Comparison of ENCODE assay signal across 12 cellular contexts in genomic region chr1:64163972-64164371, GRCh38. TPM values are rescaled to one million over a fixed set of nuclear protein-coding genes. Genes with fewer than 3 reads are reported as not detected.
DNase-seq lines count a peak whose midpoint lies in the region; ATAC-seq and TF ChIP-seq lines count a peak whose summit lies in the region.
"Had no signal": no experiment of that assay in that cellular context is flagged by ENCODE, and none has a peak within 500 bp of the region (broad histone marks: within the 10 kb centered on the region; RNA-seq: fewer than 3 reads in every experiment).

No MANE protein-coding gene starts in this region.

- H3K4me3 Mint-ChIP-seq in stimulated activated naive CD8-positive, alpha-beta T cell treated with anti-CD3 and anti-CD28 coated beads, Interleukin-15, amount 100 ng/mL, for 72 hours = no peak overlapping the region
- no peak overlapping the region for H3K4me3 Mint-ChIP-seq in activated T-cell treated with anti-CD3 and anti-CD28 coated beads, Interleukin-2, amount 50 U/mL, for 4 hours
- H3K4me3 Mint-ChIP-seq: CD4-positive, CD25-positive, alpha-beta regulatory T cell had no signal

- 37 to 57% (median 41%) methylated on average over 1 of the region's 1 CpG for WGBS in heart left ventricle, 4 donors

- H3K9me3 ChIP-seq in WERI-Rb-1 (ENCODE audit: severe bottlenecking) = no peaks in the 10 kb centered on the region
- H3K9me3 ChIP-seq in heart left ventricle = no peaks in the 10 kb centered on the region
- H3K9me3 ChIP-seq in thoracic aorta = no peaks in the 10 kb centered on the region

- H3K4me1 ChIP-seq in heart left ventricle (peaks cover 0 to 17% (median 3%) of the 10 kb centered on the region in 12 donors), thoracic aorta (ENCODE audit: control insufficient read depth in 1 of 2, low read depth in 2 of 2) (peaks cover 19 to 44% of the 10 kb centered on the region in 2 donors)

- TF ChIP-seq CTCF in WERI-Rb-1 (IDR thresholded peaks at IDR 0.05; ENCODE audit: low read depth, low read length) (peak; percentile 41; the same call in 1 of the 2 replicates), heart left ventricle (IDR thresholded peaks at IDR 0.05) (peak in 8 of 12 donors; percentile 22 to 49 (median 38)), thoracic aorta (IDR thresholded peaks at IDR 0.05) (peak; percentile 27)

- H3K4me3 ChIP-seq in WERI-Rb-1 (ENCODE audit: low read depth, low read length) = no peak overlapping the region
- H3K4me3 ChIP-seq in heart left ventricle = no peak overlapping the region
- H3K4me3 ChIP-seq in thoracic aorta = no peak overlapping the region

- H3K4me1 Mint-ChIP-seq in stimulated activated naive CD8-positive, alpha-beta T cell treated with anti-CD3 and anti-CD28 coated beads, Interleukin-15, amount 100 ng/mL, for 72 hours = no peaks in the 10 kb centered on the region
- no peaks in the 10 kb centered on the region for H3K4me1 Mint-ChIP-seq in activated T-cell treated with anti-CD3 and anti-CD28 coated beads, Interleukin-2, amount 50 U/mL, for 4 hours (ENCODE audit: low read depth)
- H3K4me1 Mint-ChIP-seq: CD4-positive, CD25-positive, alpha-beta regulatory T cell had no signal

- H3K27me3 ChIP-seq in WERI-Rb-1 (ENCODE audit: insufficient read depth, low read depth, severe bottlenecking) = no peaks in the 10 kb centered on the region
- no peaks in the 10 kb centered on the region for H3K27me3 ChIP-seq in heart left ventricle
- no peaks in the 10 kb centered on the region for H3K27me3 ChIP-seq in thoracic aorta (replicated peaks; ENCODE audit: insufficient read depth)

- DNase-seq in NCI-H2227 treated with DMSO at 0.1 percent for 48 hours (lab: John Stamatoyannopoulos, UW) = peak; percentile 11
- no peak for DNase-seq in NCI-H2227 (lab: John Stamatoyannopoulos, UW; ENCODE audit: unreplicated experiment)
- no peak for DNase-seq in WERI-Rb-1
- DNase-seq in heart left ventricle = no peak
- DNase-seq in thoracic aorta (ENCODE audit: low spot score) = no peak
- no peak for DNase-seq in stimulated activated naive CD8-positive, alpha-beta T cell treated with anti-CD3 and anti-CD28 coated beads, Interleukin-15, amount 100 ng/mL, for 72 hours
- no peak for DNase-seq in stimulated activated naive CD8-positive, alpha-beta T cell treated with anti-CD3 and anti-CD28 coated beads, Interleukin-15, Interleukin-2, amounts not matched to agents 100 U/mL and 50 U/mL, for 24 hours
- DNase-seq in activated T-cell treated with anti-CD3 and anti-CD28 coated beads, Interleukin-2, amount 50 U/mL, for 4 hours = no peak
- DNase-seq: activated naive CD4-positive, alpha-beta T cell treated with anti-CD3 and anti-CD28 coated beads, Interleukin-2, amount 50 U/mL, for 16 hours; CD4-positive, CD25-positive, alpha-beta regulatory T cell; NCI-H774 had no signal

- peaks cover 10% of the 10 kb centered on the region for H3K27me3 Mint-ChIP-seq in stimulated activated naive CD8-positive, alpha-beta T cell treated with anti-CD3 and anti-CD28 coated beads, Interleukin-15, amount 100 ng/mL, for 72 hours
- H3K27me3 Mint-ChIP-seq in activated T-cell treated with anti-CD3 and anti-CD28 coated beads, Interleukin-2, amount 50 U/mL, for 4 hours (ENCODE audit: low read depth) = peaks cover 4% of the 10 kb centered on the region

- H3K27ac Mint-ChIP-seq in stimulated activated naive CD8-positive, alpha-beta T cell treated with anti-CD3 and anti-CD28 coated beads, Interleukin-15, amount 100 ng/mL, for 72 hours = no peak overlapping the region
- H3K27ac Mint-ChIP-seq: CD4-positive, CD25-positive, alpha-beta regulatory T cell had no signal

- H3K36me3 Mint-ChIP-seq in activated T-cell treated with anti-CD3 and anti-CD28 coated beads, Interleukin-2, amount 50 U/mL, for 4 hours (ENCODE audit: insufficient read depth) = no peaks in the 10 kb centered on the region
- H3K36me3 Mint-ChIP-seq: CD4-positive, CD25-positive, alpha-beta regulatory T cell had no signal

- H3K27ac ChIP-seq in WERI-Rb-1 = no peak overlapping the region
- H3K27ac ChIP-seq in heart left ventricle = peak overlapping the region in 2 of 12 donors; percentile 32 to 42
- H3K27ac ChIP-seq in thoracic aorta = peak overlapping the region; percentile 23 to 61

- intact Hi-C loops in heart left ventricle (cut with DNase I) = loop anchor here in 1 of 10 donors (10.0 kb wide), 1 partner anchor 71 kb away; no protein-coding TSS in a partner anchor

- no peak for TF ChIP-seq POLR2A in heart left ventricle (IDR thresholded peaks at IDR 0.05)

- H3K36me3 ChIP-seq in WERI-Rb-1 (no peaks in the 10 kb centered on the region), heart left ventricle (peaks cover 0 to 23% (median 5%) of the 10 kb centered on the region in 9 donors), thoracic aorta (peaks cover 3% of the 10 kb centered on the region)

- peaks cover 0 to under 1% of the 10 kb centered on the region in 2 donors for H3K9me3 Mint-ChIP-seq in stimulated activated naive CD8-positive, alpha-beta T cell treated with anti-CD3 and anti-CD28 coated beads, Interleukin-15, amount 100 ng/mL, for 72 hours
- H3K9me3 Mint-ChIP-seq in activated T-cell treated with anti-CD3 and anti-CD28 coated beads, Interleukin-2, amount 50 U/mL, for 4 hours = no peaks in the 10 kb centered on the region
- H3K9me3 Mint-ChIP-seq: CD4-positive, CD25-positive, alpha-beta regulatory T cell had no signal

- ATAC-seq in heart left ventricle (peak in 3 of 4 donors; percentile 55 to 69 (median 58)), thoracic aorta (ENCODE audit: insufficient number of reproducible peaks, low FRiP score, low read depth) (no peak)
- ATAC-seq in stimulated activated naive CD8-positive, alpha-beta T cell treated with anti-CD3 and anti-CD28 coated beads, Interleukin-15, amount 100 ng/mL, for 72 hours = no peak
- no peak for ATAC-seq in stimulated activated naive CD8-positive, alpha-beta T cell treated with anti-CD3 and anti-CD28 coated beads, Interleukin-15, Interleukin-2, amounts not matched to agents 100 U/mL and 50 U/mL, for 24 hours
- ATAC-seq in activated T-cell treated with anti-CD3 and anti-CD28 coated beads, Interleukin-2, amount 50 U/mL, for 4 hours = no peak

RNA-seq across cellular contexts. Expression of gene UBE2U, which starts 39.5 kb away (rescaled TPM):
- total RNA-seq in heart left ventricle = 1 to 10 TPM in 2 of 9 donors, under 1 TPM in 1, not detected in 6; 0.19 to 2.7 (median 2.5) TPM
- polyA plus RNA-seq in heart left ventricle = not detected
- total RNA-seq in thoracic aorta = not detected
- total RNA-seq in activated T-cell treated with anti-CD3 and anti-CD28 coated beads, Interleukin-2, amount 50 U/mL, for 4 hours = not detected
- total RNA-seq: CD4-positive, CD25-positive, alpha-beta regulatory T cell; mucosa of gallbladder had no signal
- polyA plus RNA-seq: CD4-positive, CD25-positive, alpha-beta regulatory T cell had no signal

Comparison
In these comparisons a context has a peak if more than half of its experiments do, and no peak if none do; other contexts are left out.
1. ATAC-seq: peak in heart left ventricle (3 of 4); none in thoracic aorta (single experiment), stimulated activated naive CD8-positive, alpha-beta T cell treated with anti-CD3 and anti-CD28 coated beads, Interleukin-15, amount 100 ng/mL, for 72 hours (single experiment), stimulated activated naive CD8-positive, alpha-beta T cell treated with anti-CD3 and anti-CD28 coated beads, Interleukin-15, Interleukin-2, amounts not matched to agents 100 U/mL and 50 U/mL, for 24 hours (single experiment) and activated T-cell treated with anti-CD3 and anti-CD28 coated beads, Interleukin-2, amount 50 U/mL, for 4 hours (0 of 2).
2. Peak in every context shown above with its lines, with median percentiles within 50 percentile points of each other: CTCF ChIP-seq.